In genomic region chr1:45751039-45751838, GRCh38 we compare ENCODE assay signal across 7 cellular contexts. TPM values are rescaled to one million over a fixed set of nuclear protein-coding genes. Genes with fewer than 3 reads are reported as not detected.
DNase-seq lines count a peak whose midpoint lies in the region; ATAC-seq and TF ChIP-seq lines count a peak whose summit lies in the region.
"Not testable (repeated sequence)": the region's sequence is repeated elsewhere in the genome, so short reads cannot be mapped to it uniquely, and the experiment has no call there.

No MANE protein-coding gene starts in this region.

- peak overlapping the region; percentile 82 for H3K4me2 ChIP-seq in skeletal muscle satellite cell (ENCODE audit: low read length)

- H3K4me3 ChIP-seq in GM12875 (ENCODE audit: low read depth, low read length): peak overlapping the region; percentile 69
- peak overlapping the region; percentile 76 to 93 for H3K4me3 ChIP-seq in Panc1 (ENCODE audit: low read depth in 2 of 2, low read length in 2 of 2)
- H3K4me3 ChIP-seq in colonic mucosa: peak overlapping the region; percentile 58
- peak overlapping the region; percentile 74 for H3K4me3 ChIP-seq in left ventricle myocardium inferior
- H3K4me3 ChIP-seq in mucosa of stomach (ENCODE audit: low read length): peak overlapping the region; percentile 87
- peak overlapping the region; percentile 82 for H3K4me3 ChIP-seq in skeletal muscle satellite cell (ENCODE audit: low read length)

- POLR2A ChIA-PET in Panc1 (lab: Charles Lee): not testable (repeated sequence)

- peak overlapping the region; percentile 98 for H3K27ac Mint-ChIP-seq in activated T-helper 2 cell treated with anti-CD3 and anti-CD28 coated beads, Interferon-gamma antibody, Interleukin-2, Interleukin-4, amounts not matched to agents 10 μg/mL and 5 μg/mL and 100 μg/mL, durations not matched to agents 14 hours and 24 hours and 36 hours

- BruUV-seq in Panc1 (replicated peaks; lab: Mats Ljungman, UMichigan): TSS peak; percentile 98

- H3K36me3 Mint-ChIP-seq in activated T-helper 2 cell treated with anti-CD3 and anti-CD28 coated beads, Interferon-gamma antibody, Interleukin-2, Interleukin-4, amounts not matched to agents 10 μg/mL and 5 μg/mL and 100 μg/mL, durations not matched to agents 14 hours and 24 hours and 36 hours (ENCODE audit: low read depth): not testable (repeated sequence)

- H3K27ac ChIP-seq in Panc1 (ENCODE audit: low read length) (peak overlapping the region; percentile 98), colonic mucosa (peak overlapping the region; percentile 97), left ventricle myocardium inferior (replicated peaks) (peak overlapping the region; percentile 96)

- TF ChIP-seq CTCF in GM12875 (IDR thresholded peaks at IDR 0.05; ENCODE audit: borderline replicate concordance, insufficient read depth, low read depth, low read length); Panc1 (IDR thresholded peaks at IDR 0.05); colonic mucosa (IDR thresholded peaks at IDR 0.05); left ventricle myocardium inferior (IDR thresholded peaks at IDR 0.05; ENCODE audit: borderline replicate concordance): not testable (repeated sequence)

- H3K9ac ChIP-seq in colonic mucosa (ENCODE audit: low read depth in 2 of 2, low read length in 2 of 2): peak overlapping the region; percentile 94 to 100
- peak overlapping the region; percentile 98 for H3K9ac ChIP-seq in mucosa of stomach (ENCODE audit: low read length)
- H3K9ac ChIP-seq in skeletal muscle satellite cell (ENCODE audit: low read depth, low read length): peak overlapping the region; percentile 93

- H3K4me1 ChIP-seq in Panc1 (ENCODE audit: control insufficient read depth, insufficient read depth, low read length); colonic mucosa; mucosa of stomach (ENCODE audit: control insufficient read depth, insufficient read depth, low read length); skeletal muscle satellite cell (ENCODE audit: control insufficient read depth, insufficient read depth, low read length): not testable (repeated sequence)
- H3K4me1 ChIP-seq in left ventricle myocardium inferior: peaks cover 23% of the 10 kb centered on the region

- H3K4me1 Mint-ChIP-seq in activated T-helper 2 cell treated with anti-CD3 and anti-CD28 coated beads, Interferon-gamma antibody, Interleukin-2, Interleukin-4, amounts not matched to agents 10 μg/mL and 5 μg/mL and 100 μg/mL, durations not matched to agents 14 hours and 24 hours and 36 hours (ENCODE audit: low read depth): peaks cover 14% of the 10 kb centered on the region

- H3K9me3 ChIP-seq in Panc1 (ENCODE audit: control insufficient read depth, insufficient read depth, low read depth, low read length); colonic mucosa; mucosa of stomach (ENCODE audit: control insufficient read depth, low read length); skeletal muscle satellite cell (replicated peaks; ENCODE audit: low read length): not testable (repeated sequence)
- H3K9me3 ChIP-seq in left ventricle myocardium inferior (replicated peaks): peaks cover 14% of the 10 kb centered on the region

- not testable (repeated sequence) for H3K27me3 Mint-ChIP-seq in activated T-helper 2 cell treated with anti-CD3 and anti-CD28 coated beads, Interferon-gamma antibody, Interleukin-2, Interleukin-4, amounts not matched to agents 10 μg/mL and 5 μg/mL and 100 μg/mL, durations not matched to agents 14 hours and 24 hours and 36 hours (ENCODE audit: low read depth)

- in situ Hi-C loops in Panc1 (cut with HindIII; ENCODE audit: low pct_unique_long_range_greater_than_20kb, low sequenced_read_pairs): not testable (repeated sequence)

- CTCF ChIA-PET in Panc1 (lab: Charles Lee): not testable (repeated sequence)

- ATAC-seq in Panc1: not testable (repeated sequence)

- H3K36me3 ChIP-seq in Panc1 (ENCODE audit: control insufficient read depth, insufficient read depth, low read length); colonic mucosa; left ventricle myocardium inferior; mucosa of stomach (ENCODE audit: control insufficient read depth, insufficient read depth, low read length); skeletal muscle satellite cell (ENCODE audit: insufficient read depth, low read length): not testable (repeated sequence)

- peak overlapping the region; percentile 96 for H3K4me3 Mint-ChIP-seq in activated T-helper 2 cell treated with anti-CD3 and anti-CD28 coated beads, Interferon-gamma antibody, Interleukin-2, Interleukin-4, amounts not matched to agents 10 μg/mL and 5 μg/mL and 100 μg/mL, durations not matched to agents 14 hours and 24 hours and 36 hours (ENCODE audit: low read depth)

- H3K9me3 Mint-ChIP-seq in activated T-helper 2 cell treated with anti-CD3 and anti-CD28 coated beads, Interferon-gamma antibody, Interleukin-2, Interleukin-4, amounts not matched to agents 10 μg/mL and 5 μg/mL and 100 μg/mL, durations not matched to agents 14 hours and 24 hours and 36 hours: peaks cover 18% of the 10 kb centered on the region

- DNase-seq in Panc1 (ENCODE audit: low read depth, low spot score); activated T-helper 2 cell treated with anti-CD3 and anti-CD28 coated beads, Interferon-gamma antibody, Interleukin-2, Interleukin-4, amounts not matched to agents 10 μg/mL and 5 μg/mL and 100 μg/mL, durations not matched to agents 14 hours and 24 hours and 36 hours (ENCODE audit: low spot score); colonic mucosa; left ventricle myocardium inferior: not testable (repeated sequence)

- H3K27me3 ChIP-seq in Panc1 (ENCODE audit: control insufficient read depth, insufficient read depth, low read length); colonic mucosa; left ventricle myocardium inferior (ENCODE audit: low read depth); mucosa of stomach (ENCODE audit: control insufficient read depth, insufficient read depth, low read length); skeletal muscle satellite cell (ENCODE audit: control insufficient read depth, insufficient read depth, low read length): not testable (repeated sequence)

- intact Hi-C loops in Panc1 (cut with micrococcal nuclease; ENCODE audit: unreplicated experiment); left ventricle myocardium inferior (cut with micrococcal nuclease): not testable (repeated sequence)
- intact Hi-C loops in activated T-helper 2 cell treated with anti-CD3 and anti-CD28 coated beads, Interferon-gamma antibody, Interleukin-2, Interleukin-4, amounts not matched to agents 10 μg/mL and 5 μg/mL and 100 μg/mL, durations not matched to agents 14 hours and 24 hours and 36 hours (cut with micrococcal nuclease): loop anchor here (2.0 to 10.0 kb wide), 2 partner anchors 52 to 166 kb away; partner anchors contain the start of genes MAST2 and NASP
- intact Hi-C loops in colonic mucosa (cut with DNase I): loop anchor here (5.0 kb wide), 1 partner anchor 56 kb away; no protein-coding TSS in a partner anchor

RNA-seq across cellular contexts. Expression of gene IPP, which starts 0.8 kb away (rescaled TPM):
- 28.8 TPM for total RNA-seq in Panc1 (2021; ENCODE audit: unreplicated experiment)
- 16.9 TPM for polyA plus RNA-seq in Panc1 (2012; ENCODE audit: insufficient read length)
- 14.7 and 15.6 TPM in 2 replicates for total RNA-seq in activated T-helper 2 cell treated with anti-CD3 and anti-CD28 coated beads, Interferon-gamma antibody, Interleukin-2, Interleukin-4, amounts not matched to agents 10 μg/mL and 5 μg/mL and 100 μg/mL, durations not matched to agents 14 hours and 24 hours and 36 hours
- total RNA-seq in colonic mucosa: 10 to 100 TPM; 17.7 to 19.2 TPM
- 19.3 TPM for total RNA-seq in left ventricle myocardium inferior
- 6.6 and 7.9 TPM in 2 replicates for total RNA-seq in skeletal muscle satellite cell (2012; rRNA removed)

RNA-seq across cellular contexts. Expression of gene MAST2, which starts 52.2 kb away (rescaled TPM):
- total RNA-seq in Panc1 (2021; ENCODE audit: unreplicated experiment) (77.0 TPM), colonic mucosa (10 to 100 TPM; 76.3 to 79.1 TPM), left ventricle myocardium inferior (104 TPM)
- polyA plus RNA-seq in Panc1 (2012; ENCODE audit: insufficient read length): 64.8 TPM
- total RNA-seq in activated T-helper 2 cell treated with anti-CD3 and anti-CD28 coated beads, Interferon-gamma antibody, Interleukin-2, Interleukin-4, amounts not matched to agents 10 μg/mL and 5 μg/mL and 100 μg/mL, durations not matched to agents 14 hours and 24 hours and 36 hours: 33.4 and 38.6 TPM in 2 replicates
- 14.7 and 15.5 TPM in 2 replicates for total RNA-seq in skeletal muscle satellite cell (2012; rRNA removed)
